ENCODE assay signal across 1 cellular context in genomic region chr6:37168809-37169457, GRCh38.
TF ChIP-seq lines count a peak whose summit lies in the region.

No MANE protein-coding gene starts in this region.

TF ChIP-seq in HepG2, 621 proteins besides CTCF, POLR2A, EP300 and RAD21 (continued from another document and continues in another):
- TF ChIP-seq PRDM15 (CRISPR knock-in tag; IDR thresholded peaks at IDR 0.05) (no peak), GTF2F1 (IDR thresholded peaks at IDR 0.05; ENCODE audit: low read length) (no peak), ZNF790 (CRISPR knock-in tag; IDR thresholded peaks at IDR 0.05; ENCODE audit: borderline replicate concordance) (0 out of 2 replicates have a peak, but pooled peaks have one; percentile 39), MBD4 (IDR thresholded peaks at IDR 0.05; ENCODE audit: borderline replicate concordance, low read length) (no peak), ZNF274 (CRISPR knock-in tag; IDR thresholded peaks at IDR 0.05) (no peak; the same call in 1 of the 2 replicates), MAFF (IDR thresholded peaks at IDR 0.05; ENCODE audit: low read depth, low read length) (peak; percentile 8; the same call in 1 of the 2 replicates), SOX13 (IDR thresholded peaks at IDR 0.05) (no peak), SOX13 (CRISPR knock-in tag; conservative IDR thresholded peaks at IDR 0.05 in 1 of 2, IDR thresholded peaks at IDR 0.05 in 1 of 2) (peak in 1 of 2 experiments; percentile 17; a peak in 1 of 4 replicates), ZNF260 (CRISPR knock-in tag; IDR thresholded peaks at IDR 0.05; ENCODE audit: borderline replicate concordance, low read depth) (no peak), CBX2 (IDR thresholded peaks at IDR 0.05; ENCODE audit: low read depth, low read length) (0 out of 2 replicates have a peak, but pooled peaks have one; percentile 33), CBX2 (CRISPR knock-in tag; IDR thresholded peaks at IDR 0.05; ENCODE audit: low read depth) (no peak), PTBP1 (IDR thresholded peaks at IDR 0.05; ENCODE audit: low read depth, low read length, poor library complexity, severe bottlenecking) (no peak), ZNF619 (CRISPR knock-in tag; IDR thresholded peaks at IDR 0.05) (peak; percentile 19; the same call in 1 of the 2 replicates), YEATS4 (CRISPR knock-in tag; IDR thresholded peaks at IDR 0.05; ENCODE audit: borderline replicate concordance) (0 out of 2 replicates have a peak, but pooled peaks have one; percentile 0), ZSCAN12 (CRISPR knock-in tag; IDR thresholded peaks at IDR 0.05) (no peak; the same call in 1 of the 2 replicates), ZNF281 (CRISPR knock-in tag; IDR thresholded peaks at IDR 0.05; ENCODE audit: borderline replicate concordance) (no peak), ETV6 (CRISPR knock-in tag; conservative IDR thresholded peaks at IDR 0.05) (peak; percentile 14; the same call in 1 of the 2 replicates), ZC3H4 (CRISPR knock-in tag; IDR thresholded peaks at IDR 0.05; ENCODE audit: borderline replicate concordance) (no peak; the same call in none of the 2 replicates), ZNF460 (CRISPR knock-in tag; IDR thresholded peaks at IDR 0.05; ENCODE audit: borderline replicate concordance) (no peak), TIGD3 (CRISPR knock-in tag; IDR thresholded peaks at IDR 0.05; ENCODE audit: borderline replicate concordance) (no peak), HOXA5 (CRISPR knock-in tag; IDR thresholded peaks at IDR 0.05) (no peak), SOX5 (CRISPR knock-in tag; IDR thresholded peaks at IDR 0.05; ENCODE audit: borderline replicate concordance) (no peak), ZNF263 (CRISPR knock-in tag; IDR thresholded peaks at IDR 0.05) (no peak), FOXO4 (CRISPR knock-in tag; conservative IDR thresholded peaks at IDR 0.05) (no peak), ESRRA (CRISPR knock-in tag; IDR thresholded peaks at IDR 0.05; ENCODE audit: low read depth) (no peak), SNAPC4 (CRISPR knock-in tag; IDR thresholded peaks at IDR 0.05) (no peak; the same call in 1 of the 2 replicates), ZNF20 (CRISPR knock-in tag; IDR thresholded peaks at IDR 0.05) (0 out of 2 replicates have a peak, but pooled peaks have one; percentile 49), RBM39 (IDR thresholded peaks at IDR 0.05; ENCODE audit: low read depth, low read length, poor library complexity, severe bottlenecking) (peak; percentile 17), ZBTB43 (CRISPR knock-in tag; conservative IDR thresholded peaks at IDR 0.05) (no peak), FOXC1 (CRISPR knock-in tag; IDR thresholded peaks at IDR 0.05; ENCODE audit: borderline replicate concordance) (no peak), TERF1 (CRISPR knock-in tag; IDR thresholded peaks at IDR 0.05) (no peak), ZNF781 (CRISPR knock-in tag; IDR thresholded peaks at IDR 0.05; ENCODE audit: borderline replicate concordance, not compliant biosample characterization) (no peak), RBM22 (optimal IDR thresholded peaks at IDR 0.05; ENCODE audit: low read length) (no peak), GLMP (CRISPR knock-in tag; IDR thresholded peaks at IDR 0.05; ENCODE audit: borderline replicate concordance) (no peak), GPBP1L1 (CRISPR knock-in tag; IDR thresholded peaks at IDR 0.05) (no peak), SP2 (CRISPR knock-in tag; IDR thresholded peaks at IDR 0.05) (no peak), HOXA3 (CRISPR knock-in tag; IDR thresholded peaks at IDR 0.05) (no peak), ATF1 (CRISPR knock-in tag; IDR thresholded peaks at IDR 0.05) (no peak), MEIS1 (CRISPR knock-in tag; IDR thresholded peaks at IDR 0.05; ENCODE audit: borderline replicate concordance) (no peak), MTF2 (CRISPR knock-in tag; IDR thresholded peaks at IDR 0.05; ENCODE audit: borderline replicate concordance) (no peak), ZNF691 (CRISPR knock-in tag; IDR thresholded peaks at IDR 0.05; ENCODE audit: borderline replicate concordance, low read depth) (no peak)
